In genomic region chr18:58470292-58470691, GRCh38 we compare ENCODE assay signal across 39 cellular contexts.
"Had no signal": no experiment of that assay in that cellular context is flagged by ENCODE, and none has a peak within 500 bp of the region (broad histone marks: within the 10 kb centered on the region; RNA-seq: fewer than 3 reads in every experiment).

No MANE protein-coding gene starts in this region.

- H3K9me3 Mint-ChIP-seq: activated naive CD8-positive, alpha-beta T cell treated with anti-CD3 and anti-CD28 coated beads, Interleukin-2, amount 50 U/mL, for 24 hours; activated T-helper 17 cell treated with anti-CD3 and anti-CD28 coated beads, Interleukin-2, amount 50 U/mL, for 72 hours; central memory CD8-positive, alpha-beta T cell had no signal

- H3K4me3 ChIP-seq: adrenal gland, ascending aorta, body of pancreas, breast epithelium, cardiac muscle cell had no signal

- H3K9me3 ChIP-seq: adrenal gland, ascending aorta, body of pancreas, breast epithelium had no signal

- FAIRE-seq: astrocyte, bronchial epithelial cell had no signal

- DNase-seq: activated effector memory CD4-positive, alpha-beta T cell treated with anti-CD3 and anti-CD28 coated beads, Interleukin-2, amount 50 U/mL, for 16 hours; activated effector memory CD4-positive, alpha-beta T cell treated with Interleukin-2 at 50 U/mL for 16 hours; activated gamma-delta T cell; activated gamma-delta T cell treated with Interleukin-2 at 50 U/mL for 16 hours; activated naive CD4-positive, alpha-beta T cell; activated naive CD4-positive, alpha-beta T cell treated with anti-CD3 and anti-CD28 coated beads for 36 hours; activated naive CD4-positive, alpha-beta T cell treated with anti-CD3 and anti-CD28 coated beads, Interleukin-2, amount 10 ng/mL, durations not matched to agents 7 days and 5 days; activated naive CD4-positive, alpha-beta T cell treated with anti-CD3 and anti-CD28 coated beads, Interleukin-2, amount 50 U/mL, for 16 hours; activated naive CD4-positive, alpha-beta T cell treated with Interleukin-2 at 50 U/mL for 16 hours; activated naive CD8-positive, alpha-beta T cell treated with anti-CD3 and anti-CD28 coated beads for 36 hours; activated naive CD8-positive, alpha-beta T cell treated with anti-CD3 and anti-CD28 coated beads, Interleukin-2, amount 10 ng/mL, durations not matched to agents 7 days and 5 days; activated naive CD8-positive, alpha-beta T cell treated with anti-CD3 and anti-CD28 coated beads, Interleukin-2, amount 50 U/mL, for 24 hours; activated T-cell treated with anti-CD3 and anti-CD28 coated beads, Interleukin-2, amount 50 U/mL, for 24 hours; activated T-cell treated with anti-CD3 and anti-CD28 coated beads, Interleukin-2, amount 50 U/mL, for 4 hours; activated T-cell treated with anti-CD3 and anti-CD28 coated beads, Interleukin-2, amount 50 U/mL, for 48 hours; activated T-cell treated with anti-CD3 and anti-CD28 coated beads, Interleukin-2, amount 50 U/mL, for 72 hours; adrenal gland; amniotic stem cell; amygdala; anterior cingulate cortex; aorta; body of pancreas; brain microvascular endothelial cell; caudate nucleus; central memory CD4-positive, alpha-beta T cell; cerebellar nuclear complex had no signal

- H3K27me3 ChIP-seq: adrenal gland, ascending aorta, body of pancreas, brain microvascular endothelial cell, breast epithelium, cardiac muscle cell had no signal

- H3K36me3 ChIP-seq: adrenal gland, ascending aorta, brain microvascular endothelial cell, breast epithelium, cardiac muscle cell had no signal

- H3K4me1 ChIP-seq: adrenal gland, ascending aorta, body of pancreas, breast epithelium had no signal

- H3K4me1 Mint-ChIP-seq: activated naive CD4-positive, alpha-beta T cell treated with anti-CD3 and anti-CD28 coated beads, Interleukin-2, amount 10 ng/mL, durations not matched to agents 7 days and 5 days; activated naive CD4-positive, alpha-beta T cell treated with anti-CD3 and anti-CD28 coated beads, Interleukin-2, amount 50 U/mL, for 24 hours; activated naive CD8-positive, alpha-beta T cell treated with anti-CD3 and anti-CD28 coated beads for 36 hours; activated naive CD8-positive, alpha-beta T cell treated with anti-CD3 and anti-CD28 coated beads, Interleukin-2, amount 10 ng/mL, durations not matched to agents 7 days and 5 days; activated naive CD8-positive, alpha-beta T cell treated with anti-CD3 and anti-CD28 coated beads, Interleukin-2, amount 50 U/mL, for 24 hours; activated T-helper 17 cell treated with anti-CD3 and anti-CD28 coated beads, Interleukin-2, amount 50 U/mL, for 72 hours; central memory CD8-positive, alpha-beta T cell had no signal

- ATAC-seq: activated naive CD4-positive, alpha-beta T cell treated with anti-CD3 and anti-CD28 coated beads, Interleukin-2, amount 50 U/mL, for 72 hours; activated naive CD8-positive, alpha-beta T cell treated with anti-CD3 and anti-CD28 coated beads, Interleukin-2, amount 50 U/mL, for 24 hours; activated T-cell treated with anti-CD3 and anti-CD28 coated beads, Interleukin-2, amount 50 U/mL, for 4 hours; activated T-cell treated with anti-CD3 and anti-CD28 coated beads, Interleukin-2, amount 50 U/mL, for 72 hours; activated T-helper 17 cell treated with anti-CD3 and anti-CD28 coated beads, Interleukin-2, amount 50 U/mL, for 72 hours; body of pancreas had no signal

- H3K27ac ChIP-seq: adrenal gland, ascending aorta, body of pancreas, brain microvascular endothelial cell, breast epithelium, cardiac muscle cell had no signal

- H3K27ac Mint-ChIP-seq: activated naive CD4-positive, alpha-beta T cell treated with anti-CD3 and anti-CD28 coated beads for 36 hours; activated naive CD4-positive, alpha-beta T cell treated with anti-CD3 and anti-CD28 coated beads, Interleukin-2, amount 10 ng/mL, durations not matched to agents 7 days and 5 days; activated naive CD4-positive, alpha-beta T cell treated with anti-CD3 and anti-CD28 coated beads, Interleukin-2, amount 50 U/mL, for 24 hours; activated naive CD4-positive, alpha-beta T cell treated with anti-CD3 and anti-CD28 coated beads, Interleukin-2, amount 50 U/mL, for 72 hours; activated naive CD8-positive, alpha-beta T cell; activated naive CD8-positive, alpha-beta T cell treated with anti-CD3 and anti-CD28 coated beads for 36 hours; activated naive CD8-positive, alpha-beta T cell treated with anti-CD3 and anti-CD28 coated beads, Interleukin-2, amount 10 ng/mL, durations not matched to agents 7 days and 5 days; activated naive CD8-positive, alpha-beta T cell treated with anti-CD3 and anti-CD28 coated beads, Interleukin-2, amount 50 U/mL, for 24 hours; activated T-cell treated with anti-CD3 and anti-CD28 coated beads, Interleukin-2, amount 50 U/mL, for 24 hours; activated T-cell treated with anti-CD3 and anti-CD28 coated beads, Interleukin-2, amount 50 U/mL, for 72 hours; activated T-helper 1 cell treated with anti-CD3 and anti-CD28 coated beads, Interleukin-12 subunit alpha, Interleukin-12 subunit beta, Interleukin-2, Interleukin-4 antibody, amounts not matched to agents 30 ng/mL and 10 ng/mL and 1 ng/mL, durations not matched to agents 14 hours and 24 hours and 36 hours; activated T-helper 17 cell treated with anti-CD3 and anti-CD28 coated beads, Interleukin-2, amount 50 U/mL, for 72 hours; activated T-helper 2 cell treated with anti-CD3 and anti-CD28 coated beads, Interferon-gamma antibody, Interleukin-2, Interleukin-4, amounts not matched to agents 10 μg/mL and 5 μg/mL and 100 μg/mL, durations not matched to agents 14 hours and 24 hours and 36 hours; brain had no signal

- H3K36me3 Mint-ChIP-seq: activated naive CD4-positive, alpha-beta T cell treated with anti-CD3 and anti-CD28 coated beads, Interleukin-2, amount 10 ng/mL, durations not matched to agents 7 days and 5 days; activated naive CD4-positive, alpha-beta T cell treated with anti-CD3 and anti-CD28 coated beads, Interleukin-2, amount 50 U/mL, for 24 hours; brain had no signal

- H3K4me3 Mint-ChIP-seq: activated naive CD4-positive, alpha-beta T cell treated with anti-CD3 and anti-CD28 coated beads for 36 hours; activated naive CD4-positive, alpha-beta T cell treated with anti-CD3 and anti-CD28 coated beads, Interleukin-2, amount 10 ng/mL, durations not matched to agents 7 days and 5 days; activated naive CD4-positive, alpha-beta T cell treated with anti-CD3 and anti-CD28 coated beads, Interleukin-2, amount 50 U/mL, for 24 hours; activated naive CD8-positive, alpha-beta T cell; activated naive CD8-positive, alpha-beta T cell treated with anti-CD3 and anti-CD28 coated beads for 36 hours; activated naive CD8-positive, alpha-beta T cell treated with anti-CD3 and anti-CD28 coated beads, Interleukin-2, amount 10 ng/mL, durations not matched to agents 7 days and 5 days; activated naive CD8-positive, alpha-beta T cell treated with anti-CD3 and anti-CD28 coated beads, Interleukin-2, amount 50 U/mL, for 24 hours; activated T-cell treated with anti-CD3 and anti-CD28 coated beads, Interleukin-2, amount 50 U/mL, for 24 hours; activated T-cell treated with anti-CD3 and anti-CD28 coated beads, Interleukin-2, amount 50 U/mL, for 4 hours; activated T-cell treated with anti-CD3 and anti-CD28 coated beads, Interleukin-2, amount 50 U/mL, for 72 hours; activated T-helper 1 cell treated with anti-CD3 and anti-CD28 coated beads, Interleukin-12 subunit alpha, Interleukin-12 subunit beta, Interleukin-2, Interleukin-4 antibody, amounts not matched to agents 30 ng/mL and 10 ng/mL and 1 ng/mL, durations not matched to agents 14 hours and 24 hours and 36 hours; activated T-helper 17 cell treated with anti-CD3 and anti-CD28 coated beads, Interleukin-2, amount 50 U/mL, for 72 hours; brain; central memory CD8-positive, alpha-beta T cell had no signal
